ENCODE assay signal across 2 cellular contexts in the genomic region with DNA sequence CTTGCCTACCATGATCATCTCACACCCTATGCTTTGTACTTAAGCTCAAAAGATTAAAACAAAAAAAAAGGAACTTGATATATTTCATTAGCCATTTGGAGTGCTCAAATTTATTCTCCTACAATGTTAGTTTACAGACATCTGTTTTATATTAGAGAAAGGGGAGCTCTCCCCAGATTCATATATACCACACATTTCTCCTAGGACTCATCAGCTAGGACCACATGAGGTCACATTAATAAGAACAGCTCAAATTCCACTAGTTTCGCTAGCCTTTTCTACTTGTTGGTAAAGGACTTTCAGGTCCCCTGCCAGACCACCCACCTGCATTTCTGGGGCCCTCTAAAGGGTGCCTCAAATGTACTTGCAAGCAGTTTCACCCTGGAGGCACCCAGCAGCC.
TF ChIP-seq lines count a peak whose summit lies in the region.

No MANE protein-coding gene starts in this region.

TF ChIP-seq in GM23338, 12 proteins besides CTCF, POLR2A, EP300 and RAD21:
- TF ChIP-seq, protein P1, sequence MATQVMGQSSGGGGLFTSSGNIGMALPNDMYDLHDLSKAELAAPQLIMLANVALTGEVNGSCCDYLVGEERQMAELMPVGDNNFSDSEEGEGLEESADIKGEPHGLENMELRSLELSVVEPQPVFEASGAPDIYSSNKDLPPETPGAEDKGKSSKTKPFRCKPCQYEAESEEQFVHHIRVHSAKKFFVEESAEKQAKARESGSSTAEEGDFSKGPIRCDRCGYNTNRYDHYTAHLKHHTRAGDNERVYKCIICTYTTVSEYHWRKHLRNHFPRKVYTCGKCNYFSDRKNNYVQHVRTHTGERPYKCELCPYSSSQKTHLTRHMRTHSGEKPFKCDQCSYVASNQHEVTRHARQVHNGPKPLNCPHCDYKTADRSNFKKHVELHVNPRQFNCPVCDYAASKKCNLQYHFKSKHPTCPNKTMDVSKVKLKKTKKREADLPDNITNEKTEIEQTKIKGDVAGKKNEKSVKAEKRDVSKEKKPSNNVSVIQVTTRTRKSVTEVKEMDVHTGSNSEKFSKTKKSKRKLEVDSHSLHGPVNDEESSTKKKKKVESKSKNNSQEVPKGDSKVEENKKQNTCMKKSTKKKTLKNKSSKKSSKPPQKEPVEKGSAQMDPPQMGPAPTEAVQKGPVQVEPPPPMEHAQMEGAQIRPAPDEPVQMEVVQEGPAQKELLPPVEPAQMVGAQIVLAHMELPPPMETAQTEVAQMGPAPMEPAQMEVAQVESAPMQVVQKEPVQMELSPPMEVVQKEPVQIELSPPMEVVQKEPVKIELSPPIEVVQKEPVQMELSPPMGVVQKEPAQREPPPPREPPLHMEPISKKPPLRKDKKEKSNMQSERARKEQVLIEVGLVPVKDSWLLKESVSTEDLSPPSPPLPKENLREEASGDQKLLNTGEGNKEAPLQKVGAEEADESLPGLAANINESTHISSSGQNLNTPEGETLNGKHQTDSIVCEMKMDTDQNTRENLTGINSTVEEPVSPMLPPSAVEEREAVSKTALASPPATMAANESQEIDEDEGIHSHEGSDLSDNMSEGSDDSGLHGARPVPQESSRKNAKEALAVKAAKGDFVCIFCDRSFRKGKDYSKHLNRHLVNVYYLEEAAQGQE (IDR thresholded peaks at IDR 0.05; ENCODE audit: unreplicated experiment): no peak
- TF ChIP-seq CREB1 (CRISPR knock-in tag; IDR thresholded peaks at IDR 0.05; ENCODE audit: low read depth) (no peak), NANOG (IDR thresholded peaks at IDR 0.05; ENCODE audit: borderline replicate concordance) (no peak), JUNB (IDR thresholded peaks at IDR 0.05; ENCODE audit: unreplicated experiment) (no peak), EZH2 (IDR thresholded peaks at IDR 0.05; ENCODE audit: low read depth, unreplicated experiment) (no peak), POLR2AphosphoS5 (IDR thresholded peaks at IDR 0.05; ENCODE audit: low read depth) (no peak), EZH2phosphoT487 (IDR thresholded peaks at IDR 0.05; ENCODE audit: unreplicated experiment) (no peak)
- TF ChIP-seq, protein P2, sequence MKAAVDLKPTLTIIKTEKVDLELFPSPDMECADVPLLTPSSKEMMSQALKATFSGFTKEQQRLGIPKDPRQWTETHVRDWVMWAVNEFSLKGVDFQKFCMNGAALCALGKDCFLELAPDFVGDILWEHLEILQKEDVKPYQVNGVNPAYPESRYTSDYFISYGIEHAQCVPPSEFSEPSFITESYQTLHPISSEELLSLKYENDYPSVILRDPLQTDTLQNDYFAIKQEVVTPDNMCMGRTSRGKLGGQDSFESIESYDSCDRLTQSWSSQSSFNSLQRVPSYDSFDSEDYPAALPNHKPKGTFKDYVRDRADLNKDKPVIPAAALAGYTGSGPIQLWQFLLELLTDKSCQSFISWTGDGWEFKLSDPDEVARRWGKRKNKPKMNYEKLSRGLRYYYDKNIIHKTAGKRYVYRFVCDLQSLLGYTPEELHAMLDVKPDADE (IDR thresholded peaks at IDR 0.05): no peak

TF ChIP-seq in SK-N-SH treated with all-trans-retinoic acid at 6 μM for 48 hours, 23 proteins besides CTCF, POLR2A, EP300 and RAD21 (continued from another document):
- TF ChIP-seq PATZ1 (CRISPR knock-in tag; IDR thresholded peaks at IDR 0.05; ENCODE audit: borderline replicate concordance) (no peak), ZFP3 (CRISPR knock-in tag; IDR thresholded peaks at IDR 0.05) (no peak), ZNF565 (CRISPR knock-in tag; conservative IDR thresholded peaks at IDR 0.05; ENCODE audit: low read depth) (no peak), ZC3H10 (CRISPR knock-in tag; IDR thresholded peaks at IDR 0.05) (no peak), CREB5 (CRISPR knock-in tag; IDR thresholded peaks at IDR 0.05; ENCODE audit: low read depth) (no peak), OSR1 (CRISPR knock-in tag; IDR thresholded peaks at IDR 0.05) (no peak), BACH2 (CRISPR knock-in tag; IDR thresholded peaks at IDR 0.05; ENCODE audit: borderline replicate concordance) (no peak), TSHZ2 (CRISPR knock-in tag; IDR thresholded peaks at IDR 0.05) (no peak), ZNF8 (CRISPR knock-in tag; IDR thresholded peaks at IDR 0.05) (no peak), ESRRG (CRISPR knock-in tag; IDR thresholded peaks at IDR 0.05) (no peak)
- TF ChIP-seq, protein P3, sequence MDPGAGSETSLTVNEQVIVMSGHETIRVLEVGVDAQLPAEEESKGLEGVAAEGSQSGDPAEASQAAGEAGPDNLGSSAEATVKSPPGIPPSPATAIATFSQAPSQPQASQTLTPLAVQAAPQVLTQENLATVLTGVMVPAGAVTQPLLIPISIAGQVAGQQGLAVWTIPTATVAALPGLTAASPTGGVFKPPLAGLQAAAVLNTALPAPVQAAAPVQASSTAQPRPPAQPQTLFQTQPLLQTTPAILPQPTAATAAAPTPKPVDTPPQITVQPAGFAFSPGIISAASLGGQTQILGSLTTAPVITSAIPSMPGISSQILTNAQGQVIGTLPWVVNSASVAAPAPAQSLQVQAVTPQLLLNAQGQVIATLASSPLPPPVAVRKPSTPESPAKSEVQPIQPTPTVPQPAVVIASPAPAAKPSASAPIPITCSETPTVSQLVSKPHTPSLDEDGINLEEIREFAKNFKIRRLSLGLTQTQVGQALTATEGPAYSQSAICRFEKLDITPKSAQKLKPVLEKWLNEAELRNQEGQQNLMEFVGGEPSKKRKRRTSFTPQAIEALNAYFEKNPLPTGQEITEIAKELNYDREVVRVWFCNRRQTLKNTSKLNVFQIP (CRISPR knock-in tag; IDR thresholded peaks at IDR 0.05; ENCODE audit: borderline replicate concordance, low read depth): no peak
